ENCODE assay signal across 1 cellular context in genomic region chr16:3173892-3174617, GRCh38.
TF ChIP-seq lines count a peak whose summit lies in the region.

No MANE protein-coding gene starts in this region.

TF ChIP-seq in HEK293, 187 proteins besides CTCF, POLR2A, EP300 and RAD21 (continued from another document and continues in another):
- TF ChIP-seq, protein P1, sequence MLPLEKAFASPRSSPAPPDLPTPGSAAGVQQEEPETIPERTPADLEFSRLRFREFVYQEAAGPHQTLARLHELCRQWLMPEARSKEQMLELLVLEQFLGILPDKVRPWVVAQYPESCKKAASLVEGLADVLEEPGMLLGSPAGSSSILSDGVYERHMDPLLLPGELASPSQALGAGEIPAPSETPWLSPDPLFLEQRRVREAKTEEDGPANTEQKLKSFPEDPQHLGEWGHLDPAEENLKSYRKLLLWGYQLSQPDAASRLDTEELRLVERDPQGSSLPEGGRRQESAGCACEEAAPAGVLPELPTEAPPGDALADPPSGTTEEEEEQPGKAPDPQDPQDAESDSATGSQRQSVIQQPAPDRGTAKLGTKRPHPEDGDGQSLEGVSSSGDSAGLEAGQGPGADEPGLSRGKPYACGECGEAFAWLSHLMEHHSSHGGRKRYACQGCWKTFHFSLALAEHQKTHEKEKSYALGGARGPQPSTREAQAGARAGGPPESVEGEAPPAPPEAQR (tag by site-specific recombination; IDR thresholded peaks at IDR 0.05) = no peak
- TF ChIP-seq ZBTB48 (tag by site-specific recombination; IDR thresholded peaks at IDR 0.05) (peak; percentile 59; the same call in 1 of the 2 replicates), ZNF621 (tag by site-specific recombination; IDR thresholded peaks at IDR 0.05) (no peak), PRDM6 (tag by site-specific recombination; IDR thresholded peaks at IDR 0.05) (no peak), ZFHX2 (tag by site-specific recombination; conservative IDR thresholded peaks at IDR 0.05) (no peak), YY2 (tag by site-specific recombination; IDR thresholded peaks at IDR 0.05) (no peak), ZFP3 (tag by site-specific recombination; IDR thresholded peaks at IDR 0.05; ENCODE audit: low read depth) (no peak), ZNF660 (tag by site-specific recombination; IDR thresholded peaks at IDR 0.05) (no peak), GFI1B (tag by site-specific recombination; IDR thresholded peaks at IDR 0.05) (no peak), ZNF350 (tag by site-specific recombination; IDR thresholded peaks at IDR 0.05) (no peak), ZNF658 (tag by site-specific recombination; IDR thresholded peaks at IDR 0.05) (no peak), ZNF16 (tag by site-specific recombination; IDR thresholded peaks at IDR 0.05; ENCODE audit: low read depth) (no peak), TCF7L2 (IDR thresholded peaks at IDR 0.05; ENCODE audit: borderline replicate concordance, low read depth, low read length) (no peak), ZNF654 (tag by site-specific recombination; IDR thresholded peaks at IDR 0.05; ENCODE audit: low read depth) (peak; percentile 14; the same call in 1 of the 2 replicates), RBAK (tag by site-specific recombination; IDR thresholded peaks at IDR 0.05) (no peak), ZNF596 (tag by site-specific recombination; IDR thresholded peaks at IDR 0.05) (no peak), ZNF777 (tag by site-specific recombination; IDR thresholded peaks at IDR 0.05; ENCODE audit: borderline replicate concordance) (no peak), ZNF175 (tag by site-specific recombination; IDR thresholded peaks at IDR 0.05) (no peak), ZNF433 (tag by site-specific recombination; IDR thresholded peaks at IDR 0.05; ENCODE audit: low read depth) (no peak), ZBTB44 (tag by site-specific recombination; IDR thresholded peaks at IDR 0.05) (no peak), SP3 (tag by site-specific recombination; IDR thresholded peaks at IDR 0.05) (peak; percentile 37; the same call in 1 of the 2 replicates), ZBTB20 (tag by site-specific recombination; IDR thresholded peaks at IDR 0.05) (no peak), ZNF324 (tag by site-specific recombination; IDR thresholded peaks at IDR 0.05) (no peak), ZNF664 (tag by site-specific recombination; IDR thresholded peaks at IDR 0.05) (no peak), ZXDB (tag by site-specific recombination; IDR thresholded peaks at IDR 0.05) (peak; percentile 38; the same call in 1 of the 2 replicates), ZNF404 (tag by site-specific recombination; IDR thresholded peaks at IDR 0.05) (no peak), ZNF266 (tag by site-specific recombination; IDR thresholded peaks at IDR 0.05; ENCODE audit: low read depth) (no peak), KLF1 (tag by site-specific recombination; IDR thresholded peaks at IDR 0.05) (no peak), ZNF843 (tag by site-specific recombination; IDR thresholded peaks at IDR 0.05) (no peak), ZNF140 (tag by site-specific recombination; IDR thresholded peaks at IDR 0.05) (no peak), SALL2 (tag by site-specific recombination; IDR thresholded peaks at IDR 0.05; ENCODE audit: borderline replicate concordance) (no peak), ZNF362 (tag by site-specific recombination; IDR thresholded peaks at IDR 0.05) (no peak), SCRT2 (tag by site-specific recombination; IDR thresholded peaks at IDR 0.05) (no peak), ZNF239 (tag by site-specific recombination; IDR thresholded peaks at IDR 0.05) (no peak), ZNF623 (tag by site-specific recombination; IDR thresholded peaks at IDR 0.05) (no peak), ZNF394 (tag by site-specific recombination; IDR thresholded peaks at IDR 0.05; ENCODE audit: borderline replicate concordance) (no peak), ZNF366 (tag by site-specific recombination; conservative IDR thresholded peaks at IDR 0.05) (no peak), ZNF184 (tag by site-specific recombination; IDR thresholded peaks at IDR 0.05) (no peak), ZEB2 (tag by site-specific recombination; IDR thresholded peaks at IDR 0.05) (no peak), ZNF707 (tag by site-specific recombination; IDR thresholded peaks at IDR 0.05) (no peak), SP7 (tag by site-specific recombination; IDR thresholded peaks at IDR 0.05) (no peak), ZNF837 (tag by site-specific recombination; IDR thresholded peaks at IDR 0.05) (no peak), KLF7 (tag by site-specific recombination; IDR thresholded peaks at IDR 0.05; ENCODE audit: borderline replicate concordance) (no peak), SETDB1 (IDR thresholded peaks at IDR 0.05; ENCODE audit: insufficient read length, low read length) (no peak), KLF8 (tag by site-specific recombination; IDR thresholded peaks at IDR 0.05) (0 out of 2 replicates have a peak, but pooled peaks have one; percentile 15), ZBTB1 (tag by site-specific recombination; IDR thresholded peaks at IDR 0.05) (no peak), ZNF423 (tag by site-specific recombination; IDR thresholded peaks at IDR 0.05) (no peak)
- TF ChIP-seq, protein P2, sequence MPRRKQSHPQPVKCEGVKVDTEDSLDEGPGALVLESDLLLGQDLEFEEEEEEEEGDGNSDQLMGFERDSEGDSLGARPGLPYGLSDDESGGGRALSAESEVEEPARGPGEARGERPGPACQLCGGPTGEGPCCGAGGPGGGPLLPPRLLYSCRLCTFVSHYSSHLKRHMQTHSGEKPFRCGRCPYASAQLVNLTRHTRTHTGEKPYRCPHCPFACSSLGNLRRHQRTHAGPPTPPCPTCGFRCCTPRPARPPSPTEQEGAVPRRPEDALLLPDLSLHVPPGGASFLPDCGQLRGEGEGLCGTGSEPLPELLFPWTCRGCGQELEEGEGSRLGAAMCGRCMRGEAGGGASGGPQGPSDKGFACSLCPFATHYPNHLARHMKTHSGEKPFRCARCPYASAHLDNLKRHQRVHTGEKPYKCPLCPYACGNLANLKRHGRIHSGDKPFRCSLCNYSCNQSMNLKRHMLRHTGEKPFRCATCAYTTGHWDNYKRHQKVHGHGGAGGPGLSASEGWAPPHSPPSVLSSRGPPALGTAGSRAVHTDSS (tag by site-specific recombination; IDR thresholded peaks at IDR 0.05) = no peak
- TF ChIP-seq, protein P3, sequence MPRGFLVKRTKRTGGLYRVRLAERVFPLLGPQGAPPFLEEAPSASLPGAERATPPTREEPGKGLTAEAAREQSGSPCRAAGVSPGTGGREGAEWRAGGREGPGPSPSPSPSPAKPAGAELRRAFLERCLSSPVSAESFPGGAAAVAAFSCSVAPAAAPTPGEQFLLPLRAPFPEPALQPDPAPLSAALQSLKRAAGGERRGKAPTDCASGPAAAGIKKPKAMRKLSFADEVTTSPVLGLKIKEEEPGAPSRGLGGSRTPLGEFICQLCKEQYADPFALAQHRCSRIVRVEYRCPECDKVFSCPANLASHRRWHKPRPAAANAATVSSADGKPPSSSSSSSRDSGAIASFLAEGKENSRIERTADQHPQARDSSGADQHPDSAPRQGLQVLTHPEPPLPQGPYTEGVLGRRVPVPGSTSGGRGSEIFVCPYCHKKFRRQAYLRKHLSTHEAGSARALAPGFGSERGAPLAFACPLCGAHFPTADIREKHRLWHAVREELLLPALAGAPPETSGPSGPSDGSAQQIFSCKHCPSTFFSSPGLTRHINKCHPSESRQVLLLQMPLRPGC (tag by site-specific recombination; IDR thresholded peaks at IDR 0.05) = 0 out of 2 replicates have a peak, but pooled peaks have one; percentile 18
- TF ChIP-seq, protein P4, sequence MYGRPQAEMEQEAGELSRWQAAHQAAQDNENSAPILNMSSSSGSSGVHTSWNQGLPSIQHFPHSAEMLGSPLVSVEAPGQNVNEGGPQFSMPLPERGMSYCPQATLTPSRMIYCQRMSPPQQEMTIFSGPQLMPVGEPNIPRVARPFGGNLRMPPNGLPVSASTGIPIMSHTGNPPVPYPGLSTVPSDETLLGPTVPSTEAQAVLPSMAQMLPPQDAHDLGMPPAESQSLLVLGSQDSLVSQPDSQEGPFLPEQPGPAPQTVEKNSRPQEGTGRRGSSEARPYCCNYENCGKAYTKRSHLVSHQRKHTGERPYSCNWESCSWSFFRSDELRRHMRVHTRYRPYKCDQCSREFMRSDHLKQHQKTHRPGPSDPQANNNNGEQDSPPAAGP (tag by site-specific recombination; IDR thresholded peaks at IDR 0.05) = no peak
- TF ChIP-seq, protein P5, sequence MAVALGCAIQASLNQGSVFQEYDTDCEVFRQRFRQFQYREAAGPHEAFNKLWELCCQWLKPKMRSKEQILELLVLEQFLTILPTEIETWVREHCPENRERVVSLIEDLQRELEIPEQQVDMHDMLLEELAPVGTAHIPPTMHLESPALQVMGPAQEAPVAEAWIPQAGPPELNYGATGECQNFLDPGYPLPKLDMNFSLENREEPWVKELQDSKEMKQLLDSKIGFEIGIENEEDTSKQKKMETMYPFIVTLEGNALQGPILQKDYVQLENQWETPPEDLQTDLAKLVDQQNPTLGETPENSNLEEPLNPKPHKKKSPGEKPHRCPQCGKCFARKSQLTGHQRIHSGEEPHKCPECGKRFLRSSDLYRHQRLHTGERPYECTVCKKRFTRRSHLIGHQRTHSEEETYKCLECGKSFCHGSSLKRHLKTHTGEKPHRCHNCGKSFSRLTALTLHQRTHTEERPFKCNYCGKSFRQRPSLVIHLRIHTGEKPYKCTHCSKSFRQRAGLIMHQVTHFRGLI (tag by site-specific recombination; IDR thresholded peaks at IDR 0.05) = no peak
- TF ChIP-seq, protein P6, sequence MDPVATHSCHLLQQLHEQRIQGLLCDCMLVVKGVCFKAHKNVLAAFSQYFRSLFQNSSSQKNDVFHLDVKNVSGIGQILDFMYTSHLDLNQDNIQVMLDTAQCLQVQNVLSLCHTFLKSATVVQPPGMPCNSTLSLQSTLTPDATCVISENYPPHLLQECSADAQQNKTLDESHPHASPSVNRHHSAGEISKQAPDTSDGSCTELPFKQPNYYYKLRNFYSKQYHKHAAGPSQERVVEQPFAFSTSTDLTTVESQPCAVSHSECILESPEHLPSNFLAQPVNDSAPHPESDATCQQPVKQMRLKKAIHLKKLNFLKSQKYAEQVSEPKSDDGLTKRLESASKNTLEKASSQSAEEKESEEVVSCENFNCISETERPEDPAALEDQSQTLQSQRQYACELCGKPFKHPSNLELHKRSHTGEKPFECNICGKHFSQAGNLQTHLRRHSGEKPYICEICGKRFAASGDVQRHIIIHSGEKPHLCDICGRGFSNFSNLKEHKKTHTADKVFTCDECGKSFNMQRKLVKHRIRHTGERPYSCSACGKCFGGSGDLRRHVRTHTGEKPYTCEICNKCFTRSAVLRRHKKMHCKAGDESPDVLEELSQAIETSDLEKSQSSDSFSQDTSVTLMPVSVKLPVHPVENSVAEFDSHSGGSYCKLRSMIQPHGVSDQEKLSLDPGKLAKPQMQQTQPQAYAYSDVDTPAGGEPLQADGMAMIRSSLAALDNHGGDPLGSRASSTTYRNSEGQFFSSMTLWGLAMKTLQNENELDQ (tag by site-specific recombination; IDR thresholded peaks at IDR 0.05; ENCODE audit: low read depth) = no peak
- TF ChIP-seq, protein P7, sequence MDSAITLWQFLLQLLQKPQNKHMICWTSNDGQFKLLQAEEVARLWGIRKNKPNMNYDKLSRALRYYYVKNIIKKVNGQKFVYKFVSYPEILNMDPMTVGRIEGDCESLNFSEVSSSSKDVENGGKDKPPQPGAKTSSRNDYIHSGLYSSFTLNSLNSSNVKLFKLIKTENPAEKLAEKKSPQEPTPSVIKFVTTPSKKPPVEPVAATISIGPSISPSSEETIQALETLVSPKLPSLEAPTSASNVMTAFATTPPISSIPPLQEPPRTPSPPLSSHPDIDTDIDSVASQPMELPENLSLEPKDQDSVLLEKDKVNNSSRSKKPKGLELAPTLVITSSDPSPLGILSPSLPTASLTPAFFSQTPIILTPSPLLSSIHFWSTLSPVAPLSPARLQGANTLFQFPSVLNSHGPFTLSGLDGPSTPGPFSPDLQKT (IDR thresholded peaks at IDR 0.05; ENCODE audit: borderline replicate concordance, low read depth, low read length) = no peak
